ENCODE assay signal across 1 cellular context in the genomic region with DNA sequence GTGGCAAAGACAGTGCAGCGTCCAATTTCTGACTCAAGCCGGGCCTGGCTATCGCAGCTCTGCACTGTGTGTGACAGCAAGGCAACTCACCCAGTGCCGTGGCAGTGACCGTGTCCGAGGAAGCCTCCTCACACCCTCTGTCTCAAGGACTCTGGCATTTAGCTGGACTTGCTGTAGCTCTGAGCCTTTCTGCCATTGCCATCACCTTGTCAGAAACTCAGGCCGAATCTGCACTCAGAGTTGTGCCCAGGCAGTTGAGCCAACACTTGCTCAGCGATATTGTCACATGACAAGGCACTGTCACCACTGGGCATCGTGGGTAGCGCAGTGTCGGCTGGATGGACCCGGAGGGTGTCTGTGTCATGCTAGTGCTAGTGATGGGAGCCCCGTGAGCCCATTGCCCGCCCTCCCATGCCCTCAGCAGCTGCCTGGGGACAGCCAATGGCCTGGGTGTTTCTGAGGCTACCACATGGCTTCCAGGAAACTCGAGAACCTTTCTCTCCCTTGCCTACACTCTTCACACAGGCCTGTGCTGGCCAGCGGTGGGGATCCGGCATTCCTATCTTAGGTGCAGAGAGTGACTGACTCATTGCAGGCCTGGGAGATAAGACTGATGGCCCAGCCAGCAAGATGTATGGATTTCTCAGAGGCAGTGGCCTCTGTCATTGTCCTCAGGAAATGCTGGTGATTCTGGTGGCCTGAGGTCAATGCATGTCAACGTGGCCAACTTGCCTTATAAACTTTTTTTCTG.
TF ChIP-seq lines count a peak whose summit lies in the region.

No MANE protein-coding gene starts in this region.

TF ChIP-seq in K562, 482 proteins besides CTCF, POLR2A, EP300 and RAD21 (continued from another document and continues in another):
- TF ChIP-seq, protein P1, sequence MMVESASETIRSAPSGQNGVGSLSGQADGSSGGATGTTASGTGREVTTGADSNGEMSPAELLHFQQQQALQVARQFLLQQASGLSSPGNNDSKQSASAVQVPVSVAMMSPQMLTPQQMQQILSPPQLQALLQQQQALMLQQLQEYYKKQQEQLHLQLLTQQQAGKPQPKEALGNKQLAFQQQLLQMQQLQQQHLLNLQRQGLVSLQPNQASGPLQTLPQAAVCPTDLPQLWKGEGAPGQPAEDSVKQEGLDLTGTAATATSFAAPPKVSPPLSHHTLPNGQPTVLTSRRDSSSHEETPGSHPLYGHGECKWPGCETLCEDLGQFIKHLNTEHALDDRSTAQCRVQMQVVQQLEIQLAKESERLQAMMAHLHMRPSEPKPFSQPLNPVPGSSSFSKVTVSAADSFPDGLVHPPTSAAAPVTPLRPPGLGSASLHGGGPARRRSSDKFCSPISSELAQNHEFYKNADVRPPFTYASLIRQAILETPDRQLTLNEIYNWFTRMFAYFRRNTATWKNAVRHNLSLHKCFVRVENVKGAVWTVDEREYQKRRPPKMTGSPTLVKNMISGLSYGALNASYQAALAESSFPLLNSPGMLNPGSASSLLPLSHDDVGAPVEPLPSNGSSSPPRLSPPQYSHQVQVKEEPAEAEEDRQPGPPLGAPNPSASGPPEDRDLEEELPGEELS (CRISPR knock-in tag; IDR thresholded peaks at IDR 0.05; ENCODE audit: borderline replicate concordance), result peak; percentile 75; the same call in 1 of the 2 replicates
- TF ChIP-seq POLR3G (IDR thresholded peaks at IDR 0.05; ENCODE audit: extremely low read depth, insufficient read length, insufficient replicate concordance) (no peak), DIDO1 (tag; IDR thresholded peaks at IDR 0.05; ENCODE audit: low read depth) (no peak), RBM17 (IDR thresholded peaks at IDR 0.05; ENCODE audit: borderline replicate concordance, low read depth, low read length) (no peak), MYBL2 (IDR thresholded peaks at IDR 0.05; ENCODE audit: low read depth) (no peak), MYBL2 (CRISPR knock-in tag; IDR thresholded peaks at IDR 0.05; ENCODE audit: borderline replicate concordance) (no peak), NR1H2 (CRISPR knock-in tag; IDR thresholded peaks at IDR 0.05) (no peak), EP400 (IDR thresholded peaks at IDR 0.05) (peak; percentile 85), HDAC8 (tag; IDR thresholded peaks at IDR 0.05) (peak; percentile 84), FOSL1 (tag; conservative IDR thresholded peaks at IDR 0.05) (peak; percentile 98), HCFC1 (IDR thresholded peaks at IDR 0.05; ENCODE audit: low read depth, low read length) (0 out of 2 replicates have a peak, but pooled peaks have one; percentile 25), BACH1 (tag; IDR thresholded peaks at IDR 0.05) (peak; percentile 79), BCL6 (CRISPR knock-in tag; IDR thresholded peaks at IDR 0.05) (0 out of 2 replicates have a peak, but pooled peaks have one; percentile 58), ZNF584 (CRISPR knock-in tag; IDR thresholded peaks at IDR 0.05; ENCODE audit: low read depth) (peak; percentile 88), STAT5B (CRISPR knock-in tag; IDR thresholded peaks at IDR 0.05) (no peak), SNRNP70 (optimal IDR thresholded peaks at IDR 0.05; ENCODE audit: low read depth, low read length) (no peak), DMBX1 (CRISPR knock-in tag; IDR thresholded peaks at IDR 0.05; ENCODE audit: borderline replicate concordance) (peak; percentile 91), ADNP (tag; IDR thresholded peaks at IDR 0.05) (no peak), CCNT2 (IDR thresholded peaks at IDR 0.05; ENCODE audit: borderline replicate concordance, extremely low read depth, insufficient read length, low read depth, low read length) (no peak), ZNF586 (CRISPR knock-in tag; conservative IDR thresholded peaks at IDR 0.05) (no peak), ETS2 (tag; IDR thresholded peaks at IDR 0.05; ENCODE audit: borderline replicate concordance, poor library complexity, severe bottlenecking) (no peak), ELF1 (tag; IDR thresholded peaks at IDR 0.05) (no peak), HMGN3 (IDR thresholded peaks at IDR 0.05; ENCODE audit: borderline replicate concordance, extremely low read depth, insufficient read length, low read depth, low read length) (no peak), RFX7 (CRISPR knock-in tag; IDR thresholded peaks at IDR 0.05) (no peak), BRF1 (IDR thresholded peaks at IDR 0.05; ENCODE audit: borderline replicate concordance, extremely low read depth, insufficient read length) (no peak), MAZ (CRISPR knock-in tag; conservative IDR thresholded peaks at IDR 0.05 in 1 of 2, IDR thresholded peaks at IDR 0.05 in 1 of 2) (peak; percentile 63 to 80), XRCC3 (IDR thresholded peaks at IDR 0.05) (no peak), NFATC3 (IDR thresholded peaks at IDR 0.05) (no peak), TAF1 (IDR thresholded peaks at IDR 0.05; ENCODE audit: control insufficient read depth, extremely low read depth, insufficient read depth, low read length, severe bottlenecking) (no peak), NFYB (IDR thresholded peaks at IDR 0.05; ENCODE audit: extremely low read depth, insufficient read length) (no peak), CBX3 (IDR thresholded peaks at IDR 0.05; ENCODE audit: borderline replicate concordance in 1 of 2, low read length in 2 of 2) (peak in 1 of 2 experiments; percentile 62; a peak in 2 of 3 replicates), GABPB1 (CRISPR knock-in tag; IDR thresholded peaks at IDR 0.05) (no peak), ZNF232 (CRISPR knock-in tag; IDR thresholded peaks at IDR 0.05) (no peak), STAG1 (CRISPR knock-in tag; IDR thresholded peaks at IDR 0.05; ENCODE audit: borderline replicate concordance) (no peak), HNRNPUL1 (IDR thresholded peaks at IDR 0.05; ENCODE audit: low read length) (no peak), FOXA3 (CRISPR knock-in tag; conservative IDR thresholded peaks at IDR 0.05 in 1 of 2, IDR thresholded peaks at IDR 0.05 in 1 of 2) (no peak), RB1 (IDR thresholded peaks at IDR 0.05; ENCODE audit: low read depth) (no peak), SREBF2 (CRISPR knock-in tag; IDR thresholded peaks at IDR 0.05) (no peak), SMAD2 (IDR thresholded peaks at IDR 0.05; ENCODE audit: low read depth, low read length) (no peak), MTA1 (IDR thresholded peaks at IDR 0.05; ENCODE audit: borderline replicate concordance) (0 out of 2 replicates have a peak, but pooled peaks have one; percentile 26), HNRNPH1 (optimal IDR thresholded peaks at IDR 0.05; ENCODE audit: low read depth, low read length) (no peak), SNIP1 (IDR thresholded peaks at IDR 0.05; ENCODE audit: low read depth) (no peak), CBX1 (IDR thresholded peaks at IDR 0.05; ENCODE audit: low read depth) (no peak), ZNF134 (CRISPR knock-in tag; conservative IDR thresholded peaks at IDR 0.05) (peak; percentile 60; the same call in 1 of the 2 replicates), SMARCA5 (IDR thresholded peaks at IDR 0.05) (peak; percentile 53; the same call in 1 of the 2 replicates), ZC3H4 (CRISPR knock-in tag; IDR thresholded peaks at IDR 0.05; ENCODE audit: borderline replicate concordance) (no peak), CEBPB (tag; IDR thresholded peaks at IDR 0.05) (no peak), SRF (CRISPR knock-in tag; IDR thresholded peaks at IDR 0.05) (no peak; a peak in 1 of 4 replicates)
- TF ChIP-seq, protein P2, sequence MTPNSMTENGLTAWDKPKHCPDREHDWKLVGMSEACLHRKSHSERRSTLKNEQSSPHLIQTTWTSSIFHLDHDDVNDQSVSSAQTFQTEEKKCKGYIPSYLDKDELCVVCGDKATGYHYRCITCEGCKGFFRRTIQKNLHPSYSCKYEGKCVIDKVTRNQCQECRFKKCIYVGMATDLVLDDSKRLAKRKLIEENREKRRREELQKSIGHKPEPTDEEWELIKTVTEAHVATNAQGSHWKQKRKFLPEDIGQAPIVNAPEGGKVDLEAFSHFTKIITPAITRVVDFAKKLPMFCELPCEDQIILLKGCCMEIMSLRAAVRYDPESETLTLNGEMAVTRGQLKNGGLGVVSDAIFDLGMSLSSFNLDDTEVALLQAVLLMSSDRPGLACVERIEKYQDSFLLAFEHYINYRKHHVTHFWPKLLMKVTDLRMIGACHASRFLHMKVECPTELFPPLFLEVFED (CRISPR knock-in tag; conservative IDR thresholded peaks at IDR 0.05), result no peak
- TF ChIP-seq, protein P3, sequence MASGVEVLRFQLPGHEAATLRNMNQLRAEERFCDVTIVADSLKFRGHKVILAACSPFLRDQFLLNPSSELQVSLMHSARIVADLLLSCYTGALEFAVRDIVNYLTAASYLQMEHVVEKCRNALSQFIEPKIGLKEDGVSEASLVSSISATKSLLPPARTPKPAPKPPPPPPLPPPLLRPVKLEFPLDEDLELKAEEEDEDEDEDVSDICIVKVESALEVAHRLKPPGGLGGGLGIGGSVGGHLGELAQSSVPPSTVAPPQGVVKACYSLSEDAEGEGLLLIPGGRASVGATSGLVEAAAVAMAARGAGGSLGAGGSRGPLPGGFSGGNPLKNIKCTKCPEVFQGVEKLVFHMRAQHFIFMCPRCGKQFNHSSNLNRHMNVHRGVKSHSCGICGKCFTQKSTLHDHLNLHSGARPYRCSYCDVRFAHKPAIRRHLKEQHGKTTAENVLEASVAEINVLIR (CRISPR knock-in tag; IDR thresholded peaks at IDR 0.05), result 0 out of 2 replicates have a peak, but pooled peaks have one; percentile 43
- TF ChIP-seq, protein P4, sequence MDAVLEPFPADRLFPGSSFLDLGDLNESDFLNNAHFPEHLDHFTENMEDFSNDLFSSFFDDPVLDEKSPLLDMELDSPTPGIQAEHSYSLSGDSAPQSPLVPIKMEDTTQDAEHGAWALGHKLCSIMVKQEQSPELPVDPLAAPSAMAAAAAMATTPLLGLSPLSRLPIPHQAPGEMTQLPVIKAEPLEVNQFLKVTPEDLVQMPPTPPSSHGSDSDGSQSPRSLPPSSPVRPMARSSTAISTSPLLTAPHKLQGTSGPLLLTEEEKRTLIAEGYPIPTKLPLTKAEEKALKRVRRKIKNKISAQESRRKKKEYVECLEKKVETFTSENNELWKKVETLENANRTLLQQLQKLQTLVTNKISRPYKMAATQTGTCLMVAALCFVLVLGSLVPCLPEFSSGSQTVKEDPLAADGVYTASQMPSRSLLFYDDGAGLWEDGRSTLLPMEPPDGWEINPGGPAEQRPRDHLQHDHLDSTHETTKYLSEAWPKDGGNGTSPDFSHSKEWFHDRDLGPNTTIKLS (IDR thresholded peaks at IDR 0.05; ENCODE audit: borderline replicate concordance, low read depth), result peak; percentile 85
- TF ChIP-seq, protein P5, sequence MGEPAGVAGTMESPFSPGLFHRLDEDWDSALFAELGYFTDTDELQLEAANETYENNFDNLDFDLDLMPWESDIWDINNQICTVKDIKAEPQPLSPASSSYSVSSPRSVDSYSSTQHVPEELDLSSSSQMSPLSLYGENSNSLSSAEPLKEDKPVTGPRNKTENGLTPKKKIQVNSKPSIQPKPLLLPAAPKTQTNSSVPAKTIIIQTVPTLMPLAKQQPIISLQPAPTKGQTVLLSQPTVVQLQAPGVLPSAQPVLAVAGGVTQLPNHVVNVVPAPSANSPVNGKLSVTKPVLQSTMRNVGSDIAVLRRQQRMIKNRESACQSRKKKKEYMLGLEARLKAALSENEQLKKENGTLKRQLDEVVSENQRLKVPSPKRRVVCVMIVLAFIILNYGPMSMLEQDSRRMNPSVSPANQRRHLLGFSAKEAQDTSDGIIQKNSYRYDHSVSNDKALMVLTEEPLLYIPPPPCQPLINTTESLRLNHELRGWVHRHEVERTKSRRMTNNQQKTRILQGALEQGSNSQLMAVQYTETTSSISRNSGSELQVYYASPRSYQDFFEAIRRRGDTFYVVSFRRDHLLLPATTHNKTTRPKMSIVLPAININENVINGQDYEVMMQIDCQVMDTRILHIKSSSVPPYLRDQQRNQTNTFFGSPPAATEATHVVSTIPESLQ (CRISPR knock-in tag; IDR thresholded peaks at IDR 0.05), result no peak; the same call in 1 of the 2 replicates
- TF ChIP-seq, protein P6, sequence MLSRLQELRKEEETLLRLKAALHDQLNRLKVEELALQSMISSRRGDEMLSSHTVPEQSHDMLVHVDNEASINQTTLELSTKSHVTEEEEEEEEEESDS (CRISPR knock-in tag; IDR thresholded peaks at IDR 0.05), result no peak
- TF ChIP-seq, protein P7, sequence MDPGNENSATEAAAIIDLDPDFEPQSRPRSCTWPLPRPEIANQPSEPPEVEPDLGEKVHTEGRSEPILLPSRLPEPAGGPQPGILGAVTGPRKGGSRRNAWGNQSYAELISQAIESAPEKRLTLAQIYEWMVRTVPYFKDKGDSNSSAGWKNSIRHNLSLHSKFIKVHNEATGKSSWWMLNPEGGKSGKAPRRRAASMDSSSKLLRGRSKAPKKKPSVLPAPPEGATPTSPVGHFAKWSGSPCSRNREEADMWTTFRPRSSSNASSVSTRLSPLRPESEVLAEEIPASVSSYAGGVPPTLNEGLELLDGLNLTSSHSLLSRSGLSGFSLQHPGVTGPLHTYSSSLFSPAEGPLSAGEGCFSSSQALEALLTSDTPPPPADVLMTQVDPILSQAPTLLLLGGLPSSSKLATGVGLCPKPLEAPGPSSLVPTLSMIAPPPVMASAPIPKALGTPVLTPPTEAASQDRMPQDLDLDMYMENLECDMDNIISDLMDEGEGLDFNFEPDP (CRISPR knock-in tag; IDR thresholded peaks at IDR 0.05), result peak; percentile 89
- TF ChIP-seq, protein P8, sequence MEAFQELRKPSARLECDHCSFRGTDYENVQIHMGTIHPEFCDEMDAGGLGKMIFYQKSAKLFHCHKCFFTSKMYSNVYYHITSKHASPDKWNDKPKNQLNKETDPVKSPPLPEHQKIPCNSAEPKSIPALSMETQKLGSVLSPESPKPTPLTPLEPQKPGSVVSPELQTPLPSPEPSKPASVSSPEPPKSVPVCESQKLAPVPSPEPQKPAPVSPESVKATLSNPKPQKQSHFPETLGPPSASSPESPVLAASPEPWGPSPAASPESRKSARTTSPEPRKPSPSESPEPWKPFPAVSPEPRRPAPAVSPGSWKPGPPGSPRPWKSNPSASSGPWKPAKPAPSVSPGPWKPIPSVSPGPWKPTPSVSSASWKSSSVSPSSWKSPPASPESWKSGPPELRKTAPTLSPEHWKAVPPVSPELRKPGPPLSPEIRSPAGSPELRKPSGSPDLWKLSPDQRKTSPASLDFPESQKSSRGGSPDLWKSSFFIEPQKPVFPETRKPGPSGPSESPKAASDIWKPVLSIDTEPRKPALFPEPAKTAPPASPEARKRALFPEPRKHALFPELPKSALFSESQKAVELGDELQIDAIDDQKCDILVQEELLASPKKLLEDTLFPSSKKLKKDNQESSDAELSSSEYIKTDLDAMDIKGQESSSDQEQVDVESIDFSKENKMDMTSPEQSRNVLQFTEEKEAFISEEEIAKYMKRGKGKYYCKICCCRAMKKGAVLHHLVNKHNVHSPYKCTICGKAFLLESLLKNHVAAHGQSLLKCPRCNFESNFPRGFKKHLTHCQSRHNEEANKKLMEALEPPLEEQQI (IDR thresholded peaks at IDR 0.05), result no peak
- TF ChIP-seq, protein P9, sequence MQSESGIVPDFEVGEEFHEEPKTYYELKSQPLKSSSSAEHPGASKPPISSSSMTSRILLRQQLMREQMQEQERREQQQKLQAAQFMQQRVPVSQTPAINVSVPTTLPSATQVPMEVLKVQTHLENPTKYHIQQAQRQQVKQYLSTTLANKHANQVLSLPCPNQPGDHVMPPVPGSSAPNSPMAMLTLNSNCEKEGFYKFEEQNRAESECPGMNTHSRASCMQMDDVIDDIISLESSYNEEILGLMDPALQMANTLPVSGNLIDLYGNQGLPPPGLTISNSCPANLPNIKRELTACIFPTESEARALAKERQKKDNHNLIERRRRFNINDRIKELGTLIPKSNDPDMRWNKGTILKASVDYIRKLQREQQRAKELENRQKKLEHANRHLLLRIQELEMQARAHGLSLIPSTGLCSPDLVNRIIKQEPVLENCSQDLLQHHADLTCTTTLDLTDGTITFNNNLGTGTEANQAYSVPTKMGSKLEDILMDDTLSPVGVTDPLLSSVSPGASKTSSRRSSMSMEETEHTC (IDR thresholded peaks at IDR 0.05), result peak; percentile 42; the same call in 1 of the 2 replicates
